Comparison of ENCODE assay signal across 1 cellular context in genomic region chr10:100345570-100346330, GRCh38.
TF ChIP-seq lines count a peak whose summit lies in the region.

No MANE protein-coding gene starts in this region.

TF ChIP-seq in GM12878, 131 proteins besides CTCF, POLR2A, EP300 and RAD21:
- TF ChIP-seq RBBP5 (conservative IDR thresholded peaks at IDR 0.05): no peak
- TF ChIP-seq USF1 (IDR thresholded peaks at IDR 0.05; ENCODE audit: borderline replicate concordance, extremely low read length, insufficient read depth, low read depth, low read length): no peak
